In genomic region chr9:137128158-137129088, GRCh38 we compare ENCODE assay signal across 8 cellular contexts. TPM values are rescaled to one million over a fixed set of nuclear protein-coding genes. Genes with fewer than 3 reads are reported as not detected.
DNase-seq lines count a peak whose midpoint lies in the region; ATAC-seq and TF ChIP-seq lines count a peak whose summit lies in the region.

No MANE protein-coding gene starts in this region.

- peak overlapping the region; percentile 87 for H3K27ac Mint-ChIP-seq in activated CD8-positive, alpha-beta T cell treated with anti-CD3 and anti-CD28 coated beads, Interleukin-2, amount 10 ng/mL, durations not matched to agents 7 days and 5 days

- 21 to 42% (median 36%) methylated on average over 29 to 30 of the region's 30 CpGs for WGBS in stomach, 5 donors

- POLR2A ChIA-PET in HCT116 (lab: Charles Lee) = interaction anchor here (0.7 to 1.6 kb wide), 4 partner anchors 22 to 149 kb away, joined by 3 to 20 read pairs (median 5); partner anchors contain the start of genes MAN1B1 and TOR4A
- POLR2A ChIA-PET in activated CD8-positive, alpha-beta T cell treated with anti-CD3 and anti-CD28 coated beads, Interleukin-2, amount 10 ng/mL, durations not matched to agents 7 days and 5 days (lab: Charles Lee) = interaction anchor here (0.6 to 3.0 kb wide), 11 partner anchors 10 to 127 kb away, joined by 3 to 14 read pairs (median 4); partner anchors contain the start of genes GRIN1, MAN1B1, NELFB and SAPCD2

- peak overlapping the region; percentile 86 for H3K4me2 ChIP-seq in HCT116 (ENCODE audit: low read length)

- TF ChIP-seq POLR2A in HCT116 (IDR thresholded peaks at IDR 0.05; ENCODE audit: borderline replicate concordance, extremely low read depth, insufficient read depth, insufficient read length) = no peak
- no peak for TF ChIP-seq POLR2A in stomach (IDR thresholded peaks at IDR 0.05)

- intact Hi-C loops in HCT116 (cut with micrococcal nuclease) = no loop called here
- intact Hi-C loops in stomach (cut with DNase I; ENCODE audit: low total_unique reads) = no loop called here

- H3K4me3 ChIP-seq in AG09309 (ENCODE audit: control insufficient read depth, low read depth, low read length) (peak overlapping the region; percentile 91), HCT116 (replicated peaks in 1 of 2; ENCODE audit: low read depth in 1 of 2, low read length in 2 of 2) (peak overlapping the region; percentile 85 to 94), iPS-18c (ENCODE audit: insufficient read depth, low read depth, low read length) (peak overlapping the region; percentile 68), stomach (peak overlapping the region; percentile 71 to 91 (median 74))

- peak overlapping the region; percentile 97 for H3K9ac ChIP-seq in HCT116 (ENCODE audit: low read length)

- no peaks in the 10 kb centered on the region for H3K9me3 Mint-ChIP-seq in activated CD8-positive, alpha-beta T cell treated with anti-CD3 and anti-CD28 coated beads, Interleukin-2, amount 10 ng/mL, durations not matched to agents 7 days and 5 days (ENCODE audit: insufficient read depth)

- peaks cover 4% of the 10 kb centered on the region for H3K27me3 Mint-ChIP-seq in activated CD8-positive, alpha-beta T cell treated with anti-CD3 and anti-CD28 coated beads, Interleukin-2, amount 10 ng/mL, durations not matched to agents 7 days and 5 days (ENCODE audit: low read depth)

- no peaks in the 10 kb centered on the region for H3K27me3 ChIP-seq in HCT116 (ENCODE audit: insufficient read depth, low read length)
- peaks cover 0 to 34% (median 3%) of the 10 kb centered on the region in 3 donors for H3K27me3 ChIP-seq in stomach

- RAD21 ChIA-PET in HCT116 (lab: Charles Lee; ENCODE audit: low non-redundant PET in 1 of 2, low total read pairs in 2 of 2, uncharacterized antibody in 2 of 2, unreplicated experiment in 2 of 2) = no interaction called here

- H4K20me1 ChIP-seq in HCT116 (ENCODE audit: insufficient read depth) = 0 out of 2 replicates have a peak, but pooled peaks cover 3% of the 10 kb centered on the region

- H3K4me1 Mint-ChIP-seq in activated CD8-positive, alpha-beta T cell treated with anti-CD3 and anti-CD28 coated beads, Interleukin-2, amount 10 ng/mL, durations not matched to agents 7 days and 5 days (ENCODE audit: low read depth) = peaks cover 33% of the 10 kb centered on the region

- ATAC-seq in HCT116 (no peak), GM19351 (IDR thresholded peaks at IDR 0.05; ENCODE audit: unreplicated experiment) (no peak)
- ATAC-seq in activated CD8-positive, alpha-beta T cell treated with anti-CD3 and anti-CD28 coated beads, Interleukin-2, amount 10 ng/mL, durations not matched to agents 7 days and 5 days = peak; percentile 1

- peak overlapping the region; percentile 89 for H3K27ac ChIP-seq in HCT116 (ENCODE audit: low read depth, low read length)
- peak overlapping the region; percentile 82 to 86 (median 83) for H3K27ac ChIP-seq in stomach

- H3K4me3 Mint-ChIP-seq in activated CD8-positive, alpha-beta T cell treated with anti-CD3 and anti-CD28 coated beads, Interleukin-2, amount 10 ng/mL, durations not matched to agents 7 days and 5 days = peak overlapping the region; percentile 83

- H3K4me1 ChIP-seq in HCT116 (ENCODE audit: control insufficient read depth in 1 of 2, insufficient read depth in 2 of 2, low read length in 2 of 2) = peaks cover 20 to 42% of the 10 kb centered on the region in 2 experiments; a peak in 3 of 4 replicates
- peaks cover 31 to 44% (median 43%) of the 10 kb centered on the region in 4 donors for H3K4me1 ChIP-seq in stomach

- no peak for TF ChIP-seq EP300 in stomach (IDR thresholded peaks at IDR 0.05)

- peaks cover 31% of the 10 kb centered on the region for H3K79me2 ChIP-seq in HCT116 (ENCODE audit: insufficient read depth, low read length)

- TF ChIP-seq CTCF in AG09309 (IDR thresholded peaks at IDR 0.05; ENCODE audit: control insufficient read depth, insufficient read depth, low read depth, low read length, missing control alignments) (no peak), HCT116 (IDR thresholded peaks at IDR 0.05 in 2 of 3, conservative IDR thresholded peaks at IDR 0.05 in 1 of 3; ENCODE audit: borderline replicate concordance in 1 of 3, insufficient read depth in 1 of 3, low read depth in 2 of 3, low read length in 2 of 3) (no peak), stomach (IDR thresholded peaks at IDR 0.05) (no peak)

- CTCF ChIA-PET in HCT116 (lab: Charles Lee) = no interaction called here
- CTCF ChIA-PET in activated CD8-positive, alpha-beta T cell treated with anti-CD3 and anti-CD28 coated beads, Interleukin-2, amount 10 ng/mL, durations not matched to agents 7 days and 5 days (lab: Charles Lee) = interaction anchor here (1.1 to 3.0 kb wide), 14 partner anchors 15 to 286 kb away, joined by 3 to 22 read pairs (median 4); partner anchors contain the start of genes AJM1, MAN1B1 and TPRN

- no peak overlapping the region for H2AFZ ChIP-seq in HCT116 (ENCODE audit: low read depth, low read length, poor library complexity, severe bottlenecking)

- no peak for DNase-seq in AG09309 (ENCODE audit: low read depth)
- no peak for DNase-seq in HCT116 (ENCODE audit: low read depth, low spot score)
- DNase-seq in activated CD8-positive, alpha-beta T cell treated with anti-CD3 and anti-CD28 coated beads, Interleukin-2, amount 10 ng/mL, durations not matched to agents 7 days and 5 days = peak; percentile 41
- DNase-seq in stomach = no peak
- DNase-seq in DMS153 (lab: John Stamatoyannopoulos, UW) = no peak
- no peak for DNase-seq in NCI-H69 (lab: John Stamatoyannopoulos, UW)

- H3K36me3 ChIP-seq in HCT116 (ENCODE audit: control insufficient read depth in 1 of 2, insufficient read depth in 2 of 2, low read length in 2 of 2) = no peaks in the 10 kb centered on the region
- H3K36me3 ChIP-seq in stomach = no peaks in the 10 kb centered on the region

- H3K9me3 ChIP-seq in HCT116 (ENCODE audit: control insufficient read depth in 1 of 2, insufficient read depth in 1 of 2, low read depth in 1 of 2, low read length in 2 of 2) (no peaks in the 10 kb centered on the region), iPS-18c (ENCODE audit: control insufficient read depth, insufficient read depth, low read length) (no peaks in the 10 kb centered on the region), stomach (peaks cover 0 to 13% (median 9%) of the 10 kb centered on the region in 4 donors)

- peaks cover 3% of the 10 kb centered on the region for H3K36me3 Mint-ChIP-seq in activated CD8-positive, alpha-beta T cell treated with anti-CD3 and anti-CD28 coated beads, Interleukin-2, amount 10 ng/mL, durations not matched to agents 7 days and 5 days (ENCODE audit: low read depth)

- BruUV-seq in HCT116 (replicated peaks; lab: Mats Ljungman, UMichigan) = TSS peak; percentile 69

- no peak for TF ChIP-seq RAD21 in HCT116 (IDR thresholded peaks at IDR 0.05; ENCODE audit: low read depth)

- no peaks in the 10 kb centered on the region for H3K9me2 ChIP-seq in HCT116 (ENCODE audit: insufficient read depth)

TF ChIP-seq in HCT116, 20 proteins besides CTCF, POLR2A, EP300 and RAD21:
- TF ChIP-seq ZFX (IDR thresholded peaks at IDR 0.05) = no peak

RNA-seq across cellular contexts. Expression of gene GRIN1, which starts 10.5 kb away (rescaled TPM):
- total RNA-seq in HCT116 (2021; ENCODE audit: unreplicated experiment) (23.1 TPM), stomach (under 1 TPM in 1 of 5 donors, not detected in 4; 0.55 TPM)
- polyA plus RNA-seq in HCT116 (2012) = 8.6 and 12.5 TPM in 2 replicates
- not detected for total RNA-seq in activated CD8-positive, alpha-beta T cell treated with anti-CD3 and anti-CD28 coated beads, Interleukin-2, amount 10 ng/mL, durations not matched to agents 7 days and 5 days
- under 1 TPM in 2 of 3 donors, not detected in 1; 0.25 to 0.31 TPM for polyA plus RNA-seq in stomach

RNA-seq across cellular contexts. Expression of gene DPP7, which starts 13.9 kb away (rescaled TPM):
- total RNA-seq in HCT116 (2021; ENCODE audit: unreplicated experiment) (291 TPM), stomach (100 to 1,000 TPM in 3 of 5 donors, 10 to 100 TPM in 2; 25.9 to 251 (median 103) TPM)
- 302 and 326 TPM in 2 replicates for polyA plus RNA-seq in HCT116 (2012)
- total RNA-seq in activated CD8-positive, alpha-beta T cell treated with anti-CD3 and anti-CD28 coated beads, Interleukin-2, amount 10 ng/mL, durations not matched to agents 7 days and 5 days = 100 to 1,000 TPM; 248 TPM
- polyA plus RNA-seq in stomach = 100 to 1,000 TPM; 325 to 346 (median 338) TPM

RNA-seq across cellular contexts. Expression of gene LRRC26, which starts 41.4 kb away (rescaled TPM):
- total RNA-seq in HCT116 (2021; ENCODE audit: unreplicated experiment) (2.4 TPM), stomach (100 to 1,000 TPM in 1 of 5 donors, 10 to 100 TPM in 1, 1 to 10 TPM in 1, not detected in 2; 2.6 to 440 (median 11.2) TPM)
- polyA plus RNA-seq in HCT116 (2012) = 2.1 and 2.9 TPM in 2 replicates
- total RNA-seq in activated CD8-positive, alpha-beta T cell treated with anti-CD3 and anti-CD28 coated beads, Interleukin-2, amount 10 ng/mL, durations not matched to agents 7 days and 5 days = not detected
- 1 to 10 TPM in 2 of 3 donors, under 1 TPM in 1; 1.00 to 7.7 (median 3.7) TPM for polyA plus RNA-seq in stomach

RNA-seq across cellular contexts. Expression of gene MAN1B1, which starts 41.6 kb away (rescaled TPM):
- total RNA-seq in HCT116 (2021; ENCODE audit: unreplicated experiment) (50.9 TPM), stomach (100 to 1,000 TPM in 1 of 5 donors, 10 to 100 TPM in 3, 1 to 10 TPM in 1; 4.7 to 167 (median 44.6) TPM)
- 53.6 and 53.7 TPM in 2 replicates for polyA plus RNA-seq in HCT116 (2012)
- 10 to 100 TPM; 42.2 to 49.2 TPM for total RNA-seq in activated CD8-positive, alpha-beta T cell treated with anti-CD3 and anti-CD28 coated beads, Interleukin-2, amount 10 ng/mL, durations not matched to agents 7 days and 5 days
- polyA plus RNA-seq in stomach = 10 to 100 TPM; 22.8 to 52.6 (median 35.0) TPM

RNA-seq across cellular contexts. Expression of gene TMEM210, which starts 43.4 kb away (rescaled TPM):
- total RNA-seq in HCT116 (2021; ENCODE audit: unreplicated experiment) (not detected), stomach (not detected)
- polyA plus RNA-seq in HCT116 (2012) = not detected in 2 replicates
- under 1 TPM; 0.29 to 0.32 TPM for total RNA-seq in activated CD8-positive, alpha-beta T cell treated with anti-CD3 and anti-CD28 coated beads, Interleukin-2, amount 10 ng/mL, durations not matched to agents 7 days and 5 days
- not detected for polyA plus RNA-seq in stomach

Comparison
In these comparisons a context has a peak if more than half of its experiments do, and no peak if none do; other contexts are left out.
1. RNA of gene GRIN1, which starts 10.5 kb away (total RNA-seq): 23.1 TPM in HCT116 (single experiment); not detected in activated CD8-positive, alpha-beta T cell treated with anti-CD3 and anti-CD28 coated beads, Interleukin-2, amount 10 ng/mL, durations not matched to agents 7 days and 5 days and 0.55 TPM in stomach; every median in the first group is over 10 times any median in the second.
2. Peak in every context shown above with its lines, with median percentiles within 50 percentile points of each other: H3K4me3 ChIP-seq.